7 cellular contexts compared by ENCODE assay signal in genomic region chr11:113876074-113876797, GRCh38. TPM values are rescaled to one million over a fixed set of nuclear protein-coding genes. Genes with fewer than 3 reads are reported as not detected.
DNase-seq lines count a peak whose midpoint lies in the region; ATAC-seq and TF ChIP-seq lines count a peak whose summit lies in the region.

No MANE protein-coding gene starts in this region.

- peak overlapping the region; percentile 77 for H3K27ac ChIP-seq in HCT116 (ENCODE audit: low read depth, low read length)
- peak overlapping the region; percentile 95 for H3K27ac ChIP-seq in skeletal muscle tissue (ENCODE audit: low read depth, low read length)

- no peaks in the 10 kb centered on the region for H3K36me3 ChIP-seq in HCT116 (ENCODE audit: control insufficient read depth in 1 of 2, insufficient read depth in 2 of 2, low read length in 2 of 2)
- no peaks in the 10 kb centered on the region for H3K36me3 ChIP-seq in skeletal muscle tissue (ENCODE audit: control insufficient read depth in 3 of 3, insufficient read depth in 3 of 3, low read length in 3 of 3)

- H3K4me1 Mint-ChIP-seq in T-helper 17 cell, result peaks cover 27% of the 10 kb centered on the region

- TF ChIP-seq CTCF in HCT116 (IDR thresholded peaks at IDR 0.05 in 2 of 3, conservative IDR thresholded peaks at IDR 0.05 in 1 of 3; ENCODE audit: borderline replicate concordance in 1 of 3, insufficient read depth in 1 of 3, low read depth in 2 of 3, low read length in 2 of 3), result no peak
- no peak for TF ChIP-seq CTCF in foreskin fibroblast (IDR thresholded peaks at IDR 0.05; ENCODE audit: low read depth, low read length)

- peak overlapping the region; percentile 78 for H3K4me2 ChIP-seq in HCT116 (ENCODE audit: low read length)

- H2AFZ ChIP-seq in HCT116 (ENCODE audit: low read depth, low read length, poor library complexity, severe bottlenecking), result peak overlapping the region; percentile 39

- RAD21 ChIA-PET in HCT116 (lab: Charles Lee; ENCODE audit: low non-redundant PET in 1 of 2, low total read pairs in 2 of 2, uncharacterized antibody in 2 of 2, unreplicated experiment in 2 of 2), result no interaction called here

- peak overlapping the region; percentile 93 for H3K27ac Mint-ChIP-seq in T-helper 17 cell

- H3K79me2 ChIP-seq in HCT116 (ENCODE audit: insufficient read depth, low read length), result peaks cover 12% of the 10 kb centered on the region; the same call in 1 of the 2 replicates

- CTCF ChIA-PET in HCT116 (lab: Charles Lee), result interaction anchor here (2.2 kb wide), 1 partner anchor 20 kb away, joined by 10 read pairs; no protein-coding TSS in a partner anchor

- intact Hi-C loops in HCT116 (cut with micrococcal nuclease), result loop anchor here (10.0 kb wide), 1 partner anchor 561 kb away; the partner anchor contains the start of gene TTC12

- TSS peak; percentile 87 for BruUV-seq in HCT116 (replicated peaks; lab: Mats Ljungman, UMichigan)

- POLR2A ChIA-PET in HCT116 (lab: Charles Lee), result interaction anchor here (1.3 kb wide), 1 partner anchor 30 kb away, joined by 3 read pairs; no protein-coding TSS in a partner anchor

- TF ChIP-seq POLR2A in HCT116 (IDR thresholded peaks at IDR 0.05; ENCODE audit: borderline replicate concordance, extremely low read depth, insufficient read depth, insufficient read length), result no peak

- H3K9me3 ChIP-seq in HCT116 (ENCODE audit: control insufficient read depth in 1 of 2, insufficient read depth in 1 of 2, low read depth in 1 of 2, low read length in 2 of 2) (no peaks in the 10 kb centered on the region), T-helper 17 cell (ENCODE audit: control insufficient read depth, low read length, poor library complexity, severe bottlenecking) (no peaks in the 10 kb centered on the region), skeletal muscle tissue (ENCODE audit: control insufficient read depth in 3 of 3, low read length in 3 of 3) (no peaks in the 10 kb centered on the region)

- no peaks in the 10 kb centered on the region for H3K27me3 Mint-ChIP-seq in T-helper 17 cell

- no peak for DNase-seq in HCT116 (ENCODE audit: low read depth, low spot score)
- DNase-seq in T-helper 17 cell, result no peak
- no peak for DNase-seq in foreskin fibroblast
- no peak for DNase-seq in effector CD4-positive, alpha-beta T cell

- ATAC-seq in HCT116 (no peak), T-helper 17 cell (no peak), HG03439 (IDR thresholded peaks at IDR 0.05; ENCODE audit: unreplicated experiment) (no peak), HG03095 (IDR thresholded peaks at IDR 0.05; ENCODE audit: unreplicated experiment) (no peak)

- peak overlapping the region; percentile 67 for H3K9ac ChIP-seq in HCT116 (ENCODE audit: low read length)
- peak overlapping the region; percentile 94 to 98 (median 95) for H3K9ac ChIP-seq in skeletal muscle tissue (ENCODE audit: low read depth in 1 of 3, low read length in 3 of 3)

- H3K9me2 ChIP-seq in HCT116 (ENCODE audit: insufficient read depth), result no peaks in the 10 kb centered on the region

- H3K4me1 ChIP-seq in HCT116 (ENCODE audit: control insufficient read depth in 1 of 2, insufficient read depth in 2 of 2, low read length in 2 of 2) (peaks cover 0 to 22% of the 10 kb centered on the region in 2 experiments; a peak in 3 of 4 replicates), skeletal muscle tissue (ENCODE audit: control insufficient read depth in 3 of 3, insufficient read depth in 3 of 3, low read length in 3 of 3) (peaks cover 14 to 39% (median 15%) of the 10 kb centered on the region in 3 donors)

- no peak for TF ChIP-seq RAD21 in HCT116 (IDR thresholded peaks at IDR 0.05; ENCODE audit: low read depth)

- H4K20me1 ChIP-seq in HCT116 (ENCODE audit: insufficient read depth), result no peaks in the 10 kb centered on the region

- H3K27me3 ChIP-seq in HCT116 (ENCODE audit: insufficient read depth, low read length), result no peaks in the 10 kb centered on the region
- no peaks in the 10 kb centered on the region for H3K27me3 ChIP-seq in skeletal muscle tissue (ENCODE audit: control insufficient read depth in 3 of 3, insufficient read depth in 3 of 3, low read length in 3 of 3)

- H3K4me3 ChIP-seq in HCT116 (replicated peaks in 1 of 2; ENCODE audit: low read depth in 1 of 2, low read length in 2 of 2) (peak overlapping the region; percentile 63 to 75), foreskin fibroblast (ENCODE audit: low read depth in 1 of 2, low read length in 2 of 2) (peak overlapping the region; percentile 52 to 57), skeletal muscle tissue (ENCODE audit: low read length in 3 of 3) (peak overlapping the region; percentile 71 to 94 (median 83))

- no peaks in the 10 kb centered on the region for H3K36me3 Mint-ChIP-seq in T-helper 17 cell (ENCODE audit: low read depth)

- H3K4me3 Mint-ChIP-seq in T-helper 17 cell, result peak overlapping the region; percentile 95

TF ChIP-seq in HCT116, 20 proteins besides CTCF, POLR2A, EP300 and RAD21:
- TF ChIP-seq YY1 (IDR thresholded peaks at IDR 0.05; ENCODE audit: extremely low read depth, insufficient replicate concordance, low read depth, low read length) (no peak), CBX3 (IDR thresholded peaks at IDR 0.05; ENCODE audit: low read depth) (no peak), ZNF274 (IDR thresholded peaks at IDR 0.05; ENCODE audit: low read depth, low read length) (no peak), ZFX (IDR thresholded peaks at IDR 0.05) (no peak), JUND (IDR thresholded peaks at IDR 0.05) (no peak), EZH2 (IDR thresholded peaks at IDR 0.05) (no peak), SRF (IDR thresholded peaks at IDR 0.05; ENCODE audit: low read depth) (no peak), ZBTB33 (IDR thresholded peaks at IDR 0.05; ENCODE audit: extremely low read depth, insufficient replicate concordance, low read length) (no peak), POLR2AphosphoS5 (IDR thresholded peaks at IDR 0.05; ENCODE audit: low read depth, low read length) (no peak; the same call in 1 of the 2 replicates), REST (IDR thresholded peaks at IDR 0.05; ENCODE audit: low read depth) (no peak), FOSL1 (IDR thresholded peaks at IDR 0.05; ENCODE audit: low read depth) (no peak), TCF7L2 (IDR thresholded peaks at IDR 0.05; ENCODE audit: borderline replicate concordance, extremely low read depth, insufficient read depth, insufficient read length) (no peak), EZH2phosphoT487 (IDR thresholded peaks at IDR 0.05; ENCODE audit: borderline replicate concordance) (no peak), ELF1 (IDR thresholded peaks at IDR 0.05; ENCODE audit: borderline replicate concordance, low read depth) (no peak)

RNA-seq across cellular contexts. Expression of gene USP28, which starts 0.9 kb away (rescaled TPM):
- total RNA-seq in HCT116 (2021; ENCODE audit: unreplicated experiment) (23.5 TPM), T-helper 17 cell (10 to 100 TPM; 11.8 to 14.2 TPM), skeletal muscle tissue (91.9 TPM)
- polyA plus RNA-seq in HCT116 (2012), result 9.7 and 14.0 TPM in 2 replicates

RNA-seq across cellular contexts. Expression of gene HTR3B, which starts 28.4 kb away (rescaled TPM):
- not detected for total RNA-seq in HCT116 (2021; ENCODE audit: unreplicated experiment)
- not detected in 2 replicates for polyA plus RNA-seq in HCT116 (2012)
- not detected for total RNA-seq in T-helper 17 cell
- not detected for total RNA-seq in skeletal muscle tissue
